Comparison of ENCODE assay signal across 22 cellular contexts in the genomic region with DNA sequence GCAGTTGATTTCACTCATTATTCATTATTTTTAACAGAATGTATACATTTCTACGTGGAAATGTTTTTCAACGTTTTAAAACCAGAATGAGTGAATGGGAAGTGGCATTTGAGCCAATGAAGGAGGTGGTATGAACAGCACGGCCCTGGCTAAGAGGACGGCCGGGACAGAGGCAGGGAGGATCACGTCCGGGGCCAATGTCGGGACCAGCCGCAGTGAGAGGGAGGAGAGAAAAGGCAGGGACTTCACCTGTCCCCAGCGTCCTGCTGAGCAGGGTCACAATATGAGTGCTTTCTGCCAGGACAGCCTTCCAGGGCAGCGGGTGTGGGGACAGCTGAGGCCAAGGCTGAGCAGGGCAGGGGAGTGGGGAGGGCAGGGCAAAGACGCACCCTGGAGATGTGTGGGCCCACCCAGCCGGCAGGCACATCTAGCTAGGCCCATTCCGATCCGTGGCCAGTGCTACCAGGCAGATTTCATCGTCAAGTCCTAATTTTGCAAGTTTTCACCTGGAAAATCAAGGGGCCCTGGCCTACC.
"Had no signal": no experiment of that assay in that cellular context is flagged by ENCODE, and none has a peak within 500 bp of the region (broad histone marks: within the 10 kb centered on the region; RNA-seq: fewer than 3 reads in every experiment).

No MANE protein-coding gene starts in this region.

- H3K36me3 Mint-ChIP-seq: activated CD4-positive, alpha-beta memory T cell treated with anti-CD3 and anti-CD28 coated beads for 36 hours; activated naive CD8-positive, alpha-beta T cell had no signal

- H3K27me3 ChIP-seq: cardiac muscle cell, Peyer's patch had no signal

- H3K36me3 ChIP-seq: brain microvascular endothelial cell, cardiac muscle cell, Peyer's patch had no signal

- H3K9me3 Mint-ChIP-seq: activated CD4-positive, alpha-beta memory T cell treated with anti-CD3 and anti-CD28 coated beads for 36 hours; activated CD4-positive, alpha-beta T cell treated with anti-CD3 and anti-CD28 coated beads, Interleukin-2, amount 10 ng/mL, durations not matched to agents 7 days and 5 days; activated naive CD4-positive, alpha-beta T cell treated with anti-CD3 and anti-CD28 coated beads for 36 hours; activated T-cell treated with anti-CD3 and anti-CD28 coated beads, Interleukin-2, amount 50 U/mL, for 4 hours; T-helper 1 cell treated with Interleukin-12 subunit alpha and Interleukin-12 subunit beta and Interleukin-4 antibody, amounts not matched to agents 30 μg/mL and 1 μg/mL, for 36 hours had no signal

- H3K4me3 ChIP-seq: cardiac muscle cell, Peyer's patch had no signal

- H3K9me3 ChIP-seq: Peyer's patch had no signal

- DNase-seq: activated CD4-positive, alpha-beta memory T cell treated with anti-CD3 and anti-CD28 coated beads for 36 hours; activated CD4-positive, alpha-beta T cell treated with anti-CD3 and anti-CD28 coated beads, Interleukin-2, amount 10 ng/mL, durations not matched to agents 7 days and 5 days; activated CD4-positive, CD25-positive, alpha-beta regulatory T cell; activated CD8-positive, alpha-beta memory T cell treated with anti-CD3 and anti-CD28 coated beads for 24 hours; activated gamma-delta T cell; activated naive CD4-positive, alpha-beta T cell treated with anti-CD3 and anti-CD28 coated beads for 36 hours; activated T-cell treated with anti-CD3 and anti-CD28 coated beads, Interleukin-2, amount 50 U/mL, for 4 hours; amygdala; brain microvascular endothelial cell; Kasumi-1; KBM-7; NCI-H1105 treated with DMSO at 0.1 percent for 48 hours; NCI-H1436 treated with DMSO at 0.1 percent for 48 hours; NCI-H187; NCI-H2081 treated with DMSO at 0.1 percent for 48 hours; NCI-H446; NCI-H524; Peyer's patch; SHP77 treated with DMSO at 0.1 percent for 48 hours had no signal

- H3K4me3 Mint-ChIP-seq: activated CD4-positive, alpha-beta memory T cell treated with anti-CD3 and anti-CD28 coated beads for 36 hours; activated CD4-positive, alpha-beta T cell treated with anti-CD3 and anti-CD28 coated beads, Interleukin-2, amount 10 ng/mL, durations not matched to agents 7 days and 5 days; activated naive CD4-positive, alpha-beta T cell treated with anti-CD3 and anti-CD28 coated beads for 36 hours; activated naive CD8-positive, alpha-beta T cell; activated T-cell treated with anti-CD3 and anti-CD28 coated beads, Interleukin-2, amount 50 U/mL, for 4 hours; T-helper 1 cell treated with Interleukin-12 subunit alpha and Interleukin-12 subunit beta and Interleukin-4 antibody, amounts not matched to agents 30 μg/mL and 1 μg/mL, for 36 hours had no signal

- H3K27me3 Mint-ChIP-seq: activated CD4-positive, alpha-beta memory T cell treated with anti-CD3 and anti-CD28 coated beads for 36 hours; activated CD4-positive, alpha-beta T cell treated with anti-CD3 and anti-CD28 coated beads, Interleukin-2, amount 10 ng/mL, durations not matched to agents 7 days and 5 days; activated naive CD8-positive, alpha-beta T cell had no signal

- H3K27ac ChIP-seq: brain microvascular endothelial cell, cardiac muscle cell, Peyer's patch had no signal

- H3K4me1 ChIP-seq: Peyer's patch had no signal

- ATAC-seq: activated T-cell treated with anti-CD3 and anti-CD28 coated beads, Interleukin-2, amount 50 U/mL, for 4 hours had no signal

- H3K4me1 Mint-ChIP-seq: activated CD4-positive, alpha-beta T cell treated with anti-CD3 and anti-CD28 coated beads, Interleukin-2, amount 10 ng/mL, durations not matched to agents 7 days and 5 days had no signal

- H3K27ac Mint-ChIP-seq: activated CD4-positive, alpha-beta memory T cell treated with anti-CD3 and anti-CD28 coated beads for 36 hours; activated CD4-positive, alpha-beta T cell treated with anti-CD3 and anti-CD28 coated beads, Interleukin-2, amount 10 ng/mL, durations not matched to agents 7 days and 5 days; activated naive CD4-positive, alpha-beta T cell treated with anti-CD3 and anti-CD28 coated beads for 36 hours; activated naive CD8-positive, alpha-beta T cell; T-helper 1 cell treated with Interleukin-12 subunit alpha and Interleukin-12 subunit beta and Interleukin-4 antibody, amounts not matched to agents 30 μg/mL and 1 μg/mL, for 36 hours had no signal
